Comparison of ENCODE assay signal across 20 cellular contexts in the genomic region with DNA sequence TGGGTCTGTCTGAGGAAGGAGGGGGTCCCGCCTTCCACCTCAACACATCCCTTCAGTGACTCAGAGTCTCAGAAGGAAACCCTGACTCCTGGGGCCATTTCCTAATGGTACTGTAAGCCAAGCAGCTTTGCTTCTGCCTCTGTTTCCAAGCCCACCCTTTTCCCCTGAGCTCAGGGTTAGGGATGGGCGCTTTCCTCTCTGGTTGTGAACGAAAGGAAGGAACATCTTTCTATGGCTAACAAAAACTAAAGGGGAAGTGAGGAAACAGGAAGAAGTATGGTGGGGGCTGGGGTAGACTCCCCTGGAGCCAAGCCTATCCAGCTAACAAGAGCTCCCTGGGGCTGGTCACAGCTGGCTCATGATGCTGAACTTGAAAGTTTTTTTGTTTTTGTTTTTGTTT. TPM values are rescaled to one million over a fixed set of nuclear protein-coding genes. Genes with fewer than 3 reads are reported as not detected.
A peak's percentile ranks its signal among the peaks of the same experiment; 100 is the strongest.
DNase-seq lines count a peak whose midpoint lies in the region; ATAC-seq and TF ChIP-seq lines count a peak whose summit lies in the region.
"Had no signal": no experiment of that assay in that cellular context is flagged by ENCODE, and none has a peak within 500 bp of the region (broad histone marks: within the 10 kb centered on the region; RNA-seq: fewer than 3 reads in every experiment).

No MANE protein-coding gene starts in this region.

- no peak for TF ChIP-seq POLR2A in vagina (IDR thresholded peaks at IDR 0.05)

- no peaks in the 10 kb centered on the region for H3K9me3 ChIP-seq in vagina
- H3K9me3 ChIP-seq: gastroesophageal sphincter had no signal

- TF ChIP-seq CTCF in CD14-positive monocyte (IDR thresholded peaks at IDR 0.05) = no peak
- TF ChIP-seq CTCF in nephron progenitor cell (IDR thresholded peaks at IDR 0.05) = no peak
- TF ChIP-seq CTCF in vagina (IDR thresholded peaks at IDR 0.05) = no peak

- no peaks in the 10 kb centered on the region for H3K27me3 ChIP-seq in vagina
- H3K27me3 ChIP-seq: gastroesophageal sphincter had no signal

- H3K36me3 Mint-ChIP-seq in CD14-positive monocyte = peaks cover 75 to 85% of the 10 kb centered on the region in 2 donors
- peaks cover 100% of the 10 kb centered on the region for H3K36me3 Mint-ChIP-seq in dendritic cell treated with granulocyte-macrophage colony-stimulating factor and Interleukin-4, amounts not matched to agents 40 ng/mL and 50 ng/mL, for 4 days (ENCODE audit: low read depth)
- H3K36me3 Mint-ChIP-seq in nephron progenitor cell (ENCODE audit: low read depth) = peaks cover 71% of the 10 kb centered on the region

- peaks cover 24% of the 10 kb centered on the region for H3K4me1 Mint-ChIP-seq in CD14-positive monocyte
- H3K4me1 Mint-ChIP-seq in dendritic cell treated with granulocyte-macrophage colony-stimulating factor and Interleukin-4, amounts not matched to agents 40 ng/mL and 50 ng/mL, for 4 days (ENCODE audit: low read depth) = peaks cover 56% of the 10 kb centered on the region
- peaks cover 6% of the 10 kb centered on the region for H3K4me1 Mint-ChIP-seq in nephron progenitor cell

- H3K9me3 Mint-ChIP-seq in CD14-positive monocyte = no peaks in the 10 kb centered on the region
- H3K9me3 Mint-ChIP-seq in dendritic cell treated with granulocyte-macrophage colony-stimulating factor and Interleukin-4, amounts not matched to agents 40 ng/mL and 50 ng/mL, for 4 days = no peaks in the 10 kb centered on the region
- H3K9me3 Mint-ChIP-seq in nephron progenitor cell = no peaks in the 10 kb centered on the region
- H3K9me3 Mint-ChIP-seq: naive B cell had no signal

- H3K27me3 Mint-ChIP-seq in CD14-positive monocyte (ENCODE audit: low read depth in 3 of 3) = peaks cover 0 to 1% (median 0%) of the 10 kb centered on the region in 3 donors
- no peaks in the 10 kb centered on the region for H3K27me3 Mint-ChIP-seq in dendritic cell treated with granulocyte-macrophage colony-stimulating factor and Interleukin-4, amounts not matched to agents 40 ng/mL and 50 ng/mL, for 4 days
- peaks cover 3% of the 10 kb centered on the region for H3K27me3 Mint-ChIP-seq in nephron progenitor cell (ENCODE audit: low read depth, poor library complexity)
- H3K27me3 Mint-ChIP-seq: naive B cell, progenitor cell of endocrine pancreas had no signal

- H3K4me3 ChIP-seq in vagina = no peak overlapping the region
- H3K4me3 ChIP-seq: gastroesophageal sphincter had no signal

- ATAC-seq in GM21360 (IDR thresholded peaks at IDR 0.05; ENCODE audit: unreplicated experiment) (no peak), GM19463 (IDR thresholded peaks at IDR 0.05; ENCODE audit: unreplicated experiment) (no peak)
- ATAC-seq: gastroesophageal sphincter, SK-N-SH treated with all-trans-retinoic acid at 6 μM for 48 hours had no signal

- intact Hi-C loops in CD14-positive monocyte (cut with micrococcal nuclease) (no loop called here), vagina (cut with DNase I) (no loop called here)
- intact Hi-C loops in dendritic cell treated with granulocyte-macrophage colony-stimulating factor and Interleukin-4, amounts not matched to agents 40 ng/mL and 50 ng/mL, for 4 days (cut with micrococcal nuclease) = no loop called here

- H3K27ac Mint-ChIP-seq in CD14-positive monocyte (peak overlapping the region; percentile 82 to 95 (median 92)), nephron progenitor cell (peak overlapping the region; percentile 64)
- peak overlapping the region; percentile 66 for H3K27ac Mint-ChIP-seq in dendritic cell treated with granulocyte-macrophage colony-stimulating factor and Interleukin-4, amounts not matched to agents 40 ng/mL and 50 ng/mL, for 4 days
- H3K27ac Mint-ChIP-seq: progenitor cell of endocrine pancreas had no signal

- no peak overlapping the region for H3K27ac ChIP-seq in vagina
- H3K27ac ChIP-seq: epithelial cell of prostate, gastroesophageal sphincter had no signal

- peaks cover 0 to 71% of the 10 kb centered on the region in 2 donors for H3K36me3 ChIP-seq in vagina

- peak overlapping the region; percentile 58 to 64 for H3K4me3 Mint-ChIP-seq in CD14-positive monocyte
- H3K4me3 Mint-ChIP-seq in dendritic cell treated with granulocyte-macrophage colony-stimulating factor and Interleukin-4, amounts not matched to agents 40 ng/mL and 50 ng/mL, for 4 days = no peak overlapping the region
- H3K4me3 Mint-ChIP-seq in nephron progenitor cell = no peak overlapping the region
- H3K4me3 Mint-ChIP-seq: naive B cell had no signal

- DNase-seq in CD14-positive monocyte (ENCODE audit: low spot score) (peak; percentile 58), MV-4-11 (lab: John Stamatoyannopoulos, UW) (peak; percentile 58), nephron progenitor cell (no peak), vagina (ENCODE audit: extremely low spot score in 2 of 2) (no peak)
- DNase-seq in stimulated activated CD4-positive, alpha-beta T cell treated with anti-CD3 and anti-CD28 coated beads, Interleukin-2, amount 100 ng/mL, for 48 hours = no peak
- DNase-seq: activated effector memory CD4-positive, alpha-beta T cell treated with anti-CD3 and anti-CD28 coated beads, Interleukin-2, amount 50 U/mL, for 16 hours; anterior cingulate cortex; GOT3; naive B cell; NCI-H1694 treated with DMSO at 0.1 percent for 48 hours; stimulated activated CD4-positive, alpha-beta T cell treated with anti-CD3 and anti-CD28 coated beads, Interleukin-15, amount 100 ng/mL, for 24 hours had no signal

- no peaks in the 10 kb centered on the region for H3K4me1 ChIP-seq in vagina
- H3K4me1 ChIP-seq: gastroesophageal sphincter had no signal

RNA-seq across cellular contexts. Expression of a gene that starts 11.6 kb away (rescaled TPM):
- polyA plus RNA-seq in CD14-positive monocyte = 1 to 10 TPM; 1.1 to 2.1 TPM
- total RNA-seq in vagina = 16.0 TPM

RNA-seq across cellular contexts. Expression of a gene that starts 11.7 kb away (rescaled TPM):
- 10 to 100 TPM; 65.3 to 79.5 TPM for polyA plus RNA-seq in CD14-positive monocyte
- total RNA-seq in vagina = 33.1 TPM

RNA-seq across cellular contexts. Expression of a gene that starts 26.9 kb away (rescaled TPM):
- 10 to 100 TPM; 18.2 to 25.1 TPM for polyA plus RNA-seq in CD14-positive monocyte
- total RNA-seq in vagina = 21.4 TPM

RNA-seq across cellular contexts. Expression of a gene that starts 58.3 kb away (rescaled TPM):
- polyA plus RNA-seq in CD14-positive monocyte = under 1 TPM in 1 of 2 donors, not detected in 1; 0.19 TPM
- 0.49 TPM for total RNA-seq in vagina
- total RNA-seq: lung microvascular endothelial cell, NCI-H460 had no signal

Comparison
In these comparisons a context has a peak if more than half of its experiments do, and no peak if none do; other contexts are left out.
1. DNase-seq: peak in CD14-positive monocyte (single experiment) and MV-4-11 (single experiment); none in nephron progenitor cell (single experiment), stimulated activated CD4-positive, alpha-beta T cell treated with anti-CD3 and anti-CD28 coated beads, Interleukin-2, amount 100 ng/mL, for 48 hours (0 of 2) and vagina (0 of 2).
2. H3K4me3 Mint-ChIP-seq: peak in CD14-positive monocyte (2 of 2); none in dendritic cell treated with granulocyte-macrophage colony-stimulating factor and Interleukin-4, amounts not matched to agents 40 ng/mL and 50 ng/mL, for 4 days (single experiment) and nephron progenitor cell (single experiment).
3. Peak in every context shown above with its lines, with median percentiles within 50 percentile points of each other: H3K27ac Mint-ChIP-seq.